Comparison of ENCODE assay signal across 9 cellular contexts in genomic region chr4:160142579-160142978, GRCh38.
DNase-seq lines count a peak whose midpoint lies in the region; ATAC-seq and TF ChIP-seq lines count a peak whose summit lies in the region.
"Had no signal": no experiment of that assay in that cellular context is flagged by ENCODE, and none has a peak within 500 bp of the region (broad histone marks: within the 10 kb centered on the region; RNA-seq: fewer than 3 reads in every experiment).

No MANE protein-coding gene starts in this region.

- H3K4me1 ChIP-seq in right cardiac atrium (ENCODE audit: control insufficient read depth, insufficient read depth, low read length) = no peaks in the 10 kb centered on the region

- POLR2A ChIA-PET in GM10248 (lab: Yijun Ruan, JAX) = no interaction called here

- H3K27ac ChIP-seq in right cardiac atrium (ENCODE audit: low read length) = no peak overlapping the region

- ATAC-seq in GM19328 (IDR thresholded peaks at IDR 0.05; ENCODE audit: unreplicated experiment) (peak; percentile 100), HG02623 (IDR thresholded peaks at IDR 0.05; ENCODE audit: unreplicated experiment) (peak; percentile 99), HG03378 (IDR thresholded peaks at IDR 0.05; ENCODE audit: unreplicated experiment) (peak; percentile 99), right cardiac atrium (no peak)

- DNase-seq in GM10248 (ENCODE audit: extremely low spot score) (peak; percentile 33), MG63 (no peak), right cardiac atrium (no peak), anterior cingulate cortex (lab: John Stamatoyannopoulos, UW) (no peak), NCI-H748 (lab: John Stamatoyannopoulos, UW; ENCODE audit: unreplicated experiment) (no peak)
- DNase-seq: NCI-H1105 treated with DMSO at 0.1 percent for 48 hours had no signal

- H3K9me3 ChIP-seq in MG63 = no peaks in the 10 kb centered on the region
- no peaks in the 10 kb centered on the region for H3K9me3 ChIP-seq in right cardiac atrium (ENCODE audit: control insufficient read depth, low read length)

- no peak for TF ChIP-seq CTCF in GM10248 (IDR thresholded peaks at IDR 0.05; ENCODE audit: control extremely low read depth, extremely low read depth, low read depth, missing control alignments)

- intact Hi-C loops in right cardiac atrium (cut with DNase I) = no loop called here

- 63% methylated on average over 2 of the region's 2 CpGs for WGBS in right cardiac atrium

- no peaks in the 10 kb centered on the region for H3K27me3 ChIP-seq in MG63
- no peaks in the 10 kb centered on the region for H3K27me3 ChIP-seq in right cardiac atrium (ENCODE audit: control insufficient read depth, insufficient read depth)

- CTCF ChIA-PET in GM10248 (lab: Yijun Ruan, JAX) = interaction anchor here (1.0 to 1.7 kb wide), 4 partner anchors 11 to 176 kb away, joined by 3 to 5 read pairs (median 4); no protein-coding TSS in a partner anchor

- H3K4me3 ChIP-seq in MG63 = no peak overlapping the region
- H3K4me3 ChIP-seq in right cardiac atrium (ENCODE audit: low read length) = no peak overlapping the region

- H3K36me3 ChIP-seq in MG63 = no peaks in the 10 kb centered on the region

Comparison
In these comparisons a context has a peak if more than half of its experiments do, and no peak if none do; other contexts are left out.
1. ATAC-seq: peak in GM19328 (single experiment), HG02623 (single experiment) and HG03378 (single experiment); none in right cardiac atrium (0 of 2).